Comparison of ENCODE assay signal across 10 cellular contexts in genomic region chr19:53308339-53308811, GRCh38. TPM values are rescaled to one million over a fixed set of nuclear protein-coding genes. Genes with fewer than 3 reads are reported as not detected.
DNase-seq lines count a peak whose midpoint lies in the region; ATAC-seq, FAIRE-seq and TF ChIP-seq lines count a peak whose summit lies in the region.
"Had no signal": no experiment of that assay in that cellular context is flagged by ENCODE, and none has a peak within 500 bp of the region (broad histone marks: within the 10 kb centered on the region; RNA-seq: fewer than 3 reads in every experiment).

No MANE protein-coding gene starts in this region.

- no peak for TF ChIP-seq POLR2A in esophagus squamous epithelium (IDR thresholded peaks at IDR 0.05)

- H2AK5ac ChIP-seq in mesendoderm (ENCODE audit: low read length) = no peak overlapping the region

- H3K9ac ChIP-seq in mesendoderm (ENCODE audit: low read length) (no peak overlapping the region), MM.1S (ENCODE audit: low read length) (no peak overlapping the region)

- intact Hi-C loops in dorsolateral prefrontal cortex (cut with DNase I) = loop anchor here in 1 of 2 donors (10.0 kb wide), 1 partner anchor 56 kb away; the partner anchor contains the start of gene ZNF525
- intact Hi-C loops in esophagus squamous epithelium (cut with DNase I) = no loop called here

- no peak overlapping the region for H2BK5ac ChIP-seq in mesendoderm (ENCODE audit: low read length)

- WGBS in mesendoderm (ENCODE audit: extremely low coverage, insufficient coverage, low lambda C conversion rate) = no CpG with 5 or more reads among the region's 32 CpGs
- WGBS in esophagus squamous epithelium, 2 donors = 20 to 40% methylated on average over 1 to 13 of the region's 32 CpGs

- no peak overlapping the region for H3K4ac ChIP-seq in mesendoderm (ENCODE audit: low read depth, low read length)

- H3K79me2 ChIP-seq in mesendoderm (ENCODE audit: control insufficient read depth, insufficient read depth, low read length) = no peaks in the 10 kb centered on the region
- no peaks in the 10 kb centered on the region for H3K79me2 ChIP-seq in MM.1S (ENCODE audit: low read length)

- H3K27me3 ChIP-seq in BE2C (peaks cover 9% of the 10 kb centered on the region), dorsolateral prefrontal cortex (peaks cover 0 to 62% (median 23%) of the 10 kb centered on the region in 45 donors), mesendoderm (ENCODE audit: insufficient read depth, low read length, poor library complexity) (no peaks in the 10 kb centered on the region), MM.1S (replicated peaks; ENCODE audit: insufficient read depth, low read length) (no peaks in the 10 kb centered on the region), esophagus squamous epithelium (peaks cover 0 to 49% (median 0%) of the 10 kb centered on the region in 4 donors)

- H4K5ac ChIP-seq in mesendoderm (ENCODE audit: low read length) = no peak overlapping the region

- H3K23ac ChIP-seq in mesendoderm (ENCODE audit: low read length) = no peak overlapping the region

- H2BK120ac ChIP-seq in mesendoderm (ENCODE audit: low read depth, low read length) = no peak overlapping the region

- ATAC-seq in HG03520 (IDR thresholded peaks at IDR 0.05; ENCODE audit: unreplicated experiment) = no peak
- ATAC-seq: left colon had no signal

- H3K4me1 ChIP-seq in BE2C = no peaks in the 10 kb centered on the region
- no peaks in the 10 kb centered on the region for H3K4me1 ChIP-seq in mesendoderm (ENCODE audit: control insufficient read depth, low read depth, low read length)
- H3K4me1 ChIP-seq in MM.1S (ENCODE audit: low read length) = no peaks in the 10 kb centered on the region
- peaks cover 0 to 5% (median 0%) of the 10 kb centered on the region in 3 donors for H3K4me1 ChIP-seq in esophagus squamous epithelium

- H3K4me2 ChIP-seq in mesendoderm (ENCODE audit: low read length) = no peak overlapping the region
- H3K4me2 ChIP-seq in MM.1S (ENCODE audit: low read depth, low read length) = no peak overlapping the region

- no peaks in the 10 kb centered on the region; the same call in 1 of the 2 replicates for H3K9me3 ChIP-seq in BE2C
- H3K9me3 ChIP-seq in MM.1S (replicated peaks; ENCODE audit: insufficient read depth, low read length) = no peaks in the 10 kb centered on the region
- H3K9me3 ChIP-seq in esophagus squamous epithelium = peaks cover 0 to 23% (median 8%) of the 10 kb centered on the region in 3 donors

- no peak overlapping the region for H4K8ac ChIP-seq in mesendoderm (ENCODE audit: low read depth, low read length)

- no peaks in the 10 kb centered on the region for H3F3A ChIP-seq in MM.1S (ENCODE audit: insufficient read depth, low read length)

- no peak overlapping the region for H3K18ac ChIP-seq in mesendoderm (ENCODE audit: low read length)

- H3K36me3 ChIP-seq in BE2C (no peaks in the 10 kb centered on the region), mesendoderm (ENCODE audit: control insufficient read depth, insufficient read depth, low read length) (no peaks in the 10 kb centered on the region), MM.1S (replicated peaks; ENCODE audit: insufficient read depth, low read length) (no peaks in the 10 kb centered on the region), esophagus squamous epithelium (no peaks in the 10 kb centered on the region)

- no peak overlapping the region for H2AFZ ChIP-seq in MM.1S (ENCODE audit: low read length)

- FAIRE-seq in HTR-8/SVneo (lab: Jason Lieb, UNC) = no peak

- no peaks in the 10 kb centered on the region for H4K20me1 ChIP-seq in MM.1S (ENCODE audit: insufficient read depth, low read length)

- H3K4me3 ChIP-seq in BE2C (ENCODE audit: low read depth, low read length) (no peak overlapping the region), dorsolateral prefrontal cortex (peak overlapping the region in 11 of 59 donors; percentile 4 to 32 (median 18)), mesendoderm (ENCODE audit: low read length) (no peak overlapping the region), MM.1S (ENCODE audit: low read length) (no peak overlapping the region), esophagus squamous epithelium (peak overlapping the region in 1 of 4 donors; percentile 35)

- DNase-seq in BE2C (peak; percentile 51), HTR-8/SVneo (ENCODE audit: insufficient read length, low spot score) (peak; percentile 9), dorsolateral prefrontal cortex (peak in 4 of 10 donors; percentile 4 to 50 (median 36)), mesendoderm (peak; percentile 89), MM.1S (no peak), esophagus squamous epithelium (lab: John Stamatoyannopoulos, UW) (no peak), germinal center (ENCODE audit: low spot score) (no peak)

- no peak overlapping the region for H3K56ac ChIP-seq in mesendoderm (ENCODE audit: low read length)

- no peak overlapping the region for H2BK15ac ChIP-seq in mesendoderm (replicated peaks; ENCODE audit: low read depth)

- TF ChIP-seq CTCF in BE2C (IDR thresholded peaks at IDR 0.05; ENCODE audit: low read depth, low read length) = peak; percentile 57
- TF ChIP-seq CTCF in dorsolateral prefrontal cortex (IDR thresholded peaks at IDR 0.05 in 54 of 56, conservative IDR thresholded peaks at IDR 0.05 in 2 of 56; ENCODE audit: low read depth in 1 of 56, partially characterized antibody in 56 of 56) = peak in 53 of 56 donors; percentile 25 to 78 (median 57)
- no peak for TF ChIP-seq CTCF in MM.1S (IDR thresholded peaks at IDR 0.05; ENCODE audit: low read length)
- TF ChIP-seq CTCF in esophagus squamous epithelium (IDR thresholded peaks at IDR 0.05) = peak in 2 of 6 experiments; percentile 10 to 30

- no peaks in the 10 kb centered on the region for H3K79me1 ChIP-seq in mesendoderm (ENCODE audit: low read length)

- no peak overlapping the region for H3K27ac ChIP-seq in dorsolateral prefrontal cortex
- no peak overlapping the region for H3K27ac ChIP-seq in mesendoderm (ENCODE audit: low read depth, low read length)
- no peak overlapping the region for H3K27ac ChIP-seq in MM.1S (ENCODE audit: low read length)
- H3K27ac ChIP-seq in esophagus squamous epithelium = no peak overlapping the region

- H3K9me2 ChIP-seq in MM.1S (replicated peaks; ENCODE audit: insufficient read depth, low read length) = no peaks in the 10 kb centered on the region

RNA-seq across cellular contexts. Expression of gene ZNF845, which starts 25.2 kb away (rescaled TPM):
- polyA plus RNA-seq in BE2C (2012; ENCODE audit: insufficient read depth, insufficient read length, low read depth) = 0.83 TPM
- total RNA-seq in dorsolateral prefrontal cortex (1 to 10 TPM; 2.6 to 6.5 (median 4.3) TPM), esophagus squamous epithelium (1 to 10 TPM; 2.3 to 7.1 (median 4.4) TPM)
- polyA plus RNA-seq in mesendoderm (2013, experiment 1 of 2) = 8.2 TPM
- 7.9 TPM for polyA plus RNA-seq in mesendoderm (2013, experiment 2 of 2)

RNA-seq across cellular contexts. Expression of gene VN1R4, which starts 40.9 kb away (rescaled TPM):
- not detected for polyA plus RNA-seq in BE2C (2012; ENCODE audit: insufficient read depth, insufficient read length, low read depth)
- not detected for total RNA-seq in dorsolateral prefrontal cortex
- not detected for polyA plus RNA-seq in mesendoderm (2013, experiment 1 of 2)
- polyA plus RNA-seq in mesendoderm (2013, experiment 2 of 2) = not detected
- not detected for total RNA-seq in esophagus squamous epithelium
- total RNA-seq: activated CD8-positive, alpha-beta memory T cell treated with anti-CD3 and anti-CD28 coated beads for 36 hours; left colon had no signal

RNA-seq across cellular contexts. Expression of gene VN1R2, which starts 50.3 kb away (rescaled TPM):
- polyA plus RNA-seq in BE2C (2012; ENCODE audit: insufficient read depth, insufficient read length, low read depth) = not detected
- total RNA-seq in dorsolateral prefrontal cortex (under 1 TPM in 7 of 120 experiments, not detected in 113; 0.42 to 0.66 (median 0.48) TPM), esophagus squamous epithelium (not detected)
- not detected for polyA plus RNA-seq in mesendoderm (2013, experiment 1 of 2)
- not detected for polyA plus RNA-seq in mesendoderm (2013, experiment 2 of 2)
- total RNA-seq: activated CD8-positive, alpha-beta memory T cell treated with anti-CD3 and anti-CD28 coated beads for 36 hours; left colon had no signal

RNA-seq across cellular contexts. Expression of gene ZNF677, which starts 53.7 kb away (rescaled TPM):
- 30.7 TPM for polyA plus RNA-seq in BE2C (2012; ENCODE audit: insufficient read depth, insufficient read length, low read depth)
- total RNA-seq in dorsolateral prefrontal cortex = 10 to 100 TPM in 118 of 120 experiments, 1 to 10 TPM in 2; 8.9 to 29.8 (median 17.3) TPM
- polyA plus RNA-seq in mesendoderm (2013, experiment 1 of 2) = 29.6 TPM
- polyA plus RNA-seq in mesendoderm (2013, experiment 2 of 2) = 29.8 TPM
- 10 to 100 TPM in 1 of 4 donors, 1 to 10 TPM in 3; 3.4 to 18.1 (median 3.6) TPM for total RNA-seq in esophagus squamous epithelium

RNA-seq across cellular contexts. Expression of gene ZNF525, which starts 57.1 kb away (rescaled TPM):
- polyA plus RNA-seq in BE2C (2012; ENCODE audit: insufficient read depth, insufficient read length, low read depth) = 0.46 TPM
- total RNA-seq in dorsolateral prefrontal cortex = 10 to 100 TPM in 77 of 120 experiments, 1 to 10 TPM in 43; 6.4 to 32.3 (median 11.1) TPM
- polyA plus RNA-seq in mesendoderm (2013, experiment 1 of 2) = 13.2 TPM
- polyA plus RNA-seq in mesendoderm (2013, experiment 2 of 2) = 12.1 TPM
- 10 to 100 TPM in 1 of 4 donors, 1 to 10 TPM in 3; 2.3 to 17.4 (median 6.2) TPM for total RNA-seq in esophagus squamous epithelium

Comparison
In these comparisons a context has a peak if more than half of its experiments do, and no peak if none do; other contexts are left out.
1. DNase-seq: peak in BE2C (single experiment), HTR-8/SVneo (single experiment) and mesendoderm (single experiment); none in MM.1S (single experiment), esophagus squamous epithelium (single experiment) and germinal center (single experiment).